ENCODE assay signal across 1 cellular context in the genomic region with DNA sequence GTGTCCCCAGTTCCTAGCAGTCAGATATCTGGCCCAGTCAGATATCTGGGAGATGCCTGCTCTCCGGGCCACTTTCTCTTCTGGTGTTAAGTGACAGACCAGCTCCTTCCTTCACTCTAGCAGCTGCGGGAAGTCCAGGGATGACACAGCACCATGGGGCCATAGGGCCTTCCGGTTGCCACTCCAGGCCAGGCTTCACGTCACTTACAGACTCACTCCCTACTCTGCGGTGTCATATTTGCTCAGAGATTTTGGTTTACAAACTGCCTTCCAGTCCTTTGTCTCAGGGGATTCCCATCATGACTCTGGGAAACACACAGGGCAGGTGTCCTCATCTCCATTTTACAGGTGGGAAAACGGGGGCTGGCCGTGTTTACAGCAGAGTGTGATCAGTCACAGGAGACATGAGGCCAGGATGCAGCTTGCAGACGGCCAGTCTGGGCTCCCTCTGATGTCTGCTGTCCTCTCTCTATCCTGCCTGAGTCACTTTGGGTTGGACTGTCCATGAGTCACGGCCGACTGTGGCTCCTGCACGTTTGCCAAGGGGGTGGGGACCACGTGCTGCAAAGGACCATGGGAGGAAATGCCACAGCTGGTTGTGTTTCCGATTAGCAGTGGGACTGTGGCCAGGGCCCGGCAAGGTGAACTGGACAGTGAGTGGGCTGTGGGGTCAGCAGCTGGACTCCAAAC.
A peak's percentile ranks its signal among the peaks of the same experiment; 100 is the strongest.
TF ChIP-seq lines count a peak whose summit lies in the region.

No MANE protein-coding gene starts in this region.

TF ChIP-seq in K562, 482 proteins besides CTCF, POLR2A, EP300 and RAD21 (continued from another document and continues in another):
- TF ChIP-seq CTBP1 (IDR thresholded peaks at IDR 0.05; ENCODE audit: borderline replicate concordance) (0 out of 2 replicates have a peak, but pooled peaks have one; percentile 38), POLR2H (tag; IDR thresholded peaks at IDR 0.05; ENCODE audit: low read depth) (peak; percentile 35; the same call in 1 of the 2 replicates), POLR2B (IDR thresholded peaks at IDR 0.05; ENCODE audit: low read depth, partially characterized antibody) (peak; percentile 55), HMG20B (CRISPR knock-in tag; IDR thresholded peaks at IDR 0.05) (no peak), ZBTB8A (IDR thresholded peaks at IDR 0.05; ENCODE audit: partially characterized antibody) (no peak), TCF7L2 (IDR thresholded peaks at IDR 0.05; ENCODE audit: low read depth, low read length) (no peak), SMARCE1 (IDR thresholded peaks at IDR 0.05) (peak; percentile 60; the same call in 1 of the 2 replicates), ATF1 (CRISPR knock-in tag; IDR thresholded peaks at IDR 0.05) (no peak), ATF1 (tag; IDR thresholded peaks at IDR 0.05) (peak; percentile 92), MAFG (tag; conservative IDR thresholded peaks at IDR 0.05) (peak; percentile 81), TEAD1 (CRISPR knock-in tag; IDR thresholded peaks at IDR 0.05) (0 out of 4 replicates have a peak, but pooled peaks of 1 of the 2 experiments have one; percentile 64), MBD2 (IDR thresholded peaks at IDR 0.05; ENCODE audit: borderline replicate concordance, low read depth) (0 out of 2 replicates have a peak, but pooled peaks have one; percentile 15), SMAD4 (CRISPR knock-in tag; conservative IDR thresholded peaks at IDR 0.05) (peak; percentile 94), CBFA2T3 (IDR thresholded peaks at IDR 0.05) (peak; percentile 74), FOXP1 (CRISPR knock-in tag; IDR thresholded peaks at IDR 0.05) (peak; percentile 46; the same call in 1 of the 2 replicates), LARP7 (IDR thresholded peaks at IDR 0.05) (no peak), SP1 (CRISPR knock-in tag; IDR thresholded peaks at IDR 0.05) (no peak), TOE1 (IDR thresholded peaks at IDR 0.05; ENCODE audit: borderline replicate concordance) (peak; percentile 44; the same call in 1 of the 2 replicates), TOE1 (CRISPR knock-in tag; IDR thresholded peaks at IDR 0.05; ENCODE audit: borderline replicate concordance, low read depth) (no peak), NFIC (IDR thresholded peaks at IDR 0.05) (peak; percentile 73)
- TF ChIP-seq, protein P1, sequence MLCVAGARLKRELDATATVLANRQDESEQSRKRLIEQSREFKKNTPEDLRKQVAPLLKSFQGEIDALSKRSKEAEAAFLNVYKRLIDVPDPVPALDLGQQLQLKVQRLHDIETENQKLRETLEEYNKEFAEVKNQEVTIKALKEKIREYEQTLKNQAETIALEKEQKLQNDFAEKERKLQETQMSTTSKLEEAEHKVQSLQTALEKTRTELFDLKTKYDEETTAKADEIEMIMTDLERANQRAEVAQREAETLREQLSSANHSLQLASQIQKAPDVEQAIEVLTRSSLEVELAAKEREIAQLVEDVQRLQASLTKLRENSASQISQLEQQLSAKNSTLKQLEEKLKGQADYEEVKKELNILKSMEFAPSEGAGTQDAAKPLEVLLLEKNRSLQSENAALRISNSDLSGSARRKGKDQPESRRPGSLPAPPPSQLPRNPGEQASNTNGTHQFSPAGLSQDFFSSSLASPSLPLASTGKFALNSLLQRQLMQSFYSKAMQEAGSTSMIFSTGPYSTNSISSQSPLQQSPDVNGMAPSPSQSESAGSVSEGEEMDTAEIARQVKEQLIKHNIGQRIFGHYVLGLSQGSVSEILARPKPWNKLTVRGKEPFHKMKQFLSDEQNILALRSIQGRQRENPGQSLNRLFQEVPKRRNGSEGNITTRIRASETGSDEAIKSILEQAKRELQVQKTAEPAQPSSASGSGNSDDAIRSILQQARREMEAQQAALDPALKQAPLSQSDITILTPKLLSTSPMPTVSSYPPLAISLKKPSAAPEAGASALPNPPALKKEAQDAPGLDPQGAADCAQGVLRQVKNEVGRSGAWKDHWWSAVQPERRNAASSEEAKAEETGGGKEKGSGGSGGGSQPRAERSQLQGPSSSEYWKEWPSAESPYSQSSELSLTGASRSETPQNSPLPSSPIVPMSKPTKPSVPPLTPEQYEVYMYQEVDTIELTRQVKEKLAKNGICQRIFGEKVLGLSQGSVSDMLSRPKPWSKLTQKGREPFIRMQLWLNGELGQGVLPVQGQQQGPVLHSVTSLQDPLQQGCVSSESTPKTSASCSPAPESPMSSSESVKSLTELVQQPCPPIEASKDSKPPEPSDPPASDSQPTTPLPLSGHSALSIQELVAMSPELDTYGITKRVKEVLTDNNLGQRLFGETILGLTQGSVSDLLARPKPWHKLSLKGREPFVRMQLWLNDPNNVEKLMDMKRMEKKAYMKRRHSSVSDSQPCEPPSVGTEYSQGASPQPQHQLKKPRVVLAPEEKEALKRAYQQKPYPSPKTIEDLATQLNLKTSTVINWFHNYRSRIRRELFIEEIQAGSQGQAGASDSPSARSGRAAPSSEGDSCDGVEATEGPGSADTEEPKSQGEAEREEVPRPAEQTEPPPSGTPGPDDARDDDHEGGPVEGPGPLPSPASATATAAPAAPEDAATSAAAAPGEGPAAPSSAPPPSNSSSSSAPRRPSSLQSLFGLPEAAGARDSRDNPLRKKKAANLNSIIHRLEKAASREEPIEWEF (CRISPR knock-in tag; IDR thresholded peaks at IDR 0.05), result 0 out of 2 replicates have a peak, but pooled peaks have one; percentile 57
- TF ChIP-seq, protein P2, sequence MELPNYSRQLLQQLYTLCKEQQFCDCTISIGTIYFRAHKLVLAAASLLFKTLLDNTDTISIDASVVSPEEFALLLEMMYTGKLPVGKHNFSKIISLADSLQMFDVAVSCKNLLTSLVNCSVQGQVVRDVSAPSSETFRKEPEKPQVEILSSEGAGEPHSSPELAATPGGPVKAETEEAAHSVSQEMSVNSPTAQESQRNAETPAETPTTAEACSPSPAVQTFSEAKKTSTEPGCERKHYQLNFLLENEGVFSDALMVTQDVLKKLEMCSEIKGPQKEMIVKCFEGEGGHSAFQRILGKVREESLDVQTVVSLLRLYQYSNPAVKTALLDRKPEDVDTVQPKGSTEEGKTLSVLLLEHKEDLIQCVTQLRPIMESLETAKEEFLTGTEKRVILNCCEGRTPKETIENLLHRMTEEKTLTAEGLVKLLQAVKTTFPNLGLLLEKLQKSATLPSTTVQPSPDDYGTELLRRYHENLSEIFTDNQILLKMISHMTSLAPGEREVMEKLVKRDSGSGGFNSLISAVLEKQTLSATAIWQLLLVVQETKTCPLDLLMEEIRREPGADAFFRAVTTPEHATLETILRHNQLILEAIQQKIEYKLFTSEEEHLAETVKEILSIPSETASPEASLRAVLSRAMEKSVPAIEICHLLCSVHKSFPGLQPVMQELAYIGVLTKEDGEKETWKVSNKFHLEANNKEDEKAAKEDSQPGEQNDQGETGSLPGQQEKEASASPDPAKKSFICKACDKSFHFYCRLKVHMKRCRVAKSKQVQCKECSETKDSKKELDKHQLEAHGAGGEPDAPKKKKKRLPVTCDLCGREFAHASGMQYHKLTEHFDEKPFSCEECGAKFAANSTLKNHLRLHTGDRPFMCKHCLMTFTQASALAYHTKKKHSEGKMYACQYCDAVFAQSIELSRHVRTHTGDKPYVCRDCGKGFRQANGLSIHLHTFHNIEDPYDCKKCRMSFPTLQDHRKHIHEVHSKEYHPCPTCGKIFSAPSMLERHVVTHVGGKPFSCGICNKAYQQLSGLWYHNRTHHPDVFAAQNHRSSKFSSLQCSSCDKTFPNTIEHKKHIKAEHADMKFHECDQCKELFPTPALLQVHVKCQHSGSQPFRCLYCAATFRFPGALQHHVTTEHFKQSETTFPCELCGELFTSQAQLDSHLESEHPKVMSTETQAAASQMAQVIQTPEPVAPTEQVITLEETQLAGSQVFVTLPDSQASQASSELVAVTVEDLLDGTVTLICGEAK (IDR thresholded peaks at IDR 0.05), result peak; percentile 68
- TF ChIP-seq, protein P2 (CRISPR knock-in tag; IDR thresholded peaks at IDR 0.05), result no peak
- TF ChIP-seq, protein P3, sequence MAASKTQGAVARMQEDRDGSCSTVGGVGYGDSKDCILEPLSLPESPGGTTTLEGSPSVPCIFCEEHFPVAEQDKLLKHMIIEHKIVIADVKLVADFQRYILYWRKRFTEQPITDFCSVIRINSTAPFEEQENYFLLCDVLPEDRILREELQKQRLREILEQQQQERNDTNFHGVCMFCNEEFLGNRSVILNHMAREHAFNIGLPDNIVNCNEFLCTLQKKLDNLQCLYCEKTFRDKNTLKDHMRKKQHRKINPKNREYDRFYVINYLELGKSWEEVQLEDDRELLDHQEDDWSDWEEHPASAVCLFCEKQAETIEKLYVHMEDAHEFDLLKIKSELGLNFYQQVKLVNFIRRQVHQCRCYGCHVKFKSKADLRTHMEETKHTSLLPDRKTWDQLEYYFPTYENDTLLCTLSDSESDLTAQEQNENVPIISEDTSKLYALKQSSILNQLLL (CRISPR knock-in tag; IDR thresholded peaks at IDR 0.05; ENCODE audit: borderline replicate concordance), result no peak
- TF ChIP-seq, protein P4, sequence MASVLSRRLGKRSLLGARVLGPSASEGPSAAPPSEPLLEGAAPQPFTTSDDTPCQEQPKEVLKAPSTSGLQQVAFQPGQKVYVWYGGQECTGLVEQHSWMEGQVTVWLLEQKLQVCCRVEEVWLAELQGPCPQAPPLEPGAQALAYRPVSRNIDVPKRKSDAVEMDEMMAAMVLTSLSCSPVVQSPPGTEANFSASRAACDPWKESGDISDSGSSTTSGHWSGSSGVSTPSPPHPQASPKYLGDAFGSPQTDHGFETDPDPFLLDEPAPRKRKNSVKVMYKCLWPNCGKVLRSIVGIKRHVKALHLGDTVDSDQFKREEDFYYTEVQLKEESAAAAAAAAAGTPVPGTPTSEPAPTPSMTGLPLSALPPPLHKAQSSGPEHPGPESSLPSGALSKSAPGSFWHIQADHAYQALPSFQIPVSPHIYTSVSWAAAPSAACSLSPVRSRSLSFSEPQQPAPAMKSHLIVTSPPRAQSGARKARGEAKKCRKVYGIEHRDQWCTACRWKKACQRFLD (CRISPR knock-in tag; IDR thresholded peaks at IDR 0.05), result peak; percentile 67; the same call in 1 of the 2 replicates
